35 cellular contexts compared by ENCODE assay signal in genomic region chr12:111103583-111103982, GRCh38.
"Had no signal": no experiment of that assay in that cellular context is flagged by ENCODE, and none has a peak within 500 bp of the region (broad histone marks: within the 10 kb centered on the region; RNA-seq: fewer than 3 reads in every experiment).

No MANE protein-coding gene starts in this region.

- H3K27ac ChIP-seq: adrenal gland, body of pancreas, epithelial cell of prostate, esophagus squamous epithelium, gastroesophageal sphincter, heart right ventricle, hepatocyte had no signal

- DNase-seq: activated CD4-positive, alpha-beta memory T cell treated with anti-CD3 and anti-CD28 coated beads for 36 hours; activated CD4-positive, alpha-beta T cell treated with anti-CD3 and anti-CD28 coated beads for 36 hours; activated CD4-positive, alpha-beta T cell treated with anti-CD3 and anti-CD28 coated beads, Interleukin-2, amount 10 ng/mL, durations not matched to agents 24 days and 14 days; activated CD4-positive, CD25-positive, alpha-beta regulatory T cell; activated CD4-positive, CD25-positive, alpha-beta regulatory T cell treated with anti-CD3 and anti-CD28 coated beads, Interleukin-2, amount 50 U/mL, for 72 hours; activated CD8-positive, alpha-beta memory T cell treated with anti-CD3 and anti-CD28 coated beads, Interleukin-2, amount 10 ng/mL, durations not matched to agents 7 days and 5 days; activated CD8-positive, alpha-beta memory T cell treated with anti-CD3 and anti-CD28 coated beads, Interleukin-2, amount 50 U/mL, for 4 hours; activated CD8-positive, alpha-beta T cell treated with anti-CD3 and anti-CD28 coated beads, Interleukin-2, amount 10 ng/mL, durations not matched to agents 7 days and 5 days; activated effector memory CD4-positive, alpha-beta T cell treated with anti-CD3 and anti-CD28 coated beads, Interleukin-2, amount 50 U/mL, for 16 hours; activated naive CD4-positive, alpha-beta T cell treated with anti-CD3 and anti-CD28 coated beads for 36 hours; activated naive CD8-positive, alpha-beta T cell treated with anti-CD3 and anti-CD28 coated beads for 36 hours; activated naive CD8-positive, alpha-beta T cell treated with anti-CD3 and anti-CD28 coated beads, Interleukin-2, amount 50 U/mL, for 24 hours; activated T-cell treated with anti-CD3 and anti-CD28 coated beads, Interleukin-2, amount 50 U/mL, for 1 hour; activated T-cell treated with anti-CD3 and anti-CD28 coated beads, Interleukin-2, amount 50 U/mL, for 48 hours; adrenal gland; amygdala; aorta; body of pancreas; caudate nucleus; cortex of kidney; dermis blood vessel endothelial cell; effector CD4-positive, alpha-beta T cell; effector memory CD8-positive, alpha-beta T cell; esophagus squamous epithelium; foreskin melanocyte; heart right ventricle had no signal

- H2AFZ ChIP-seq: hepatocyte had no signal

- FAIRE-seq: colon, endometrium, endothelial cell of umbilical vein had no signal

- H3K4me1 ChIP-seq: adrenal gland, body of pancreas, gastroesophageal sphincter, heart right ventricle had no signal

- H3K79me2 ChIP-seq: hepatocyte had no signal

- H3K27me3 ChIP-seq: adrenal gland, body of pancreas, hepatocyte had no signal

- H3K36me3 ChIP-seq: adrenal gland, esophagus squamous epithelium, gastroesophageal sphincter, heart right ventricle had no signal

- H3K36me3 Mint-ChIP-seq: activated CD4-positive, alpha-beta memory T cell treated with anti-CD3 and anti-CD28 coated beads for 36 hours; activated CD8-positive, alpha-beta memory T cell treated with anti-CD3 and anti-CD28 coated beads, Interleukin-2, amount 10 ng/mL, durations not matched to agents 7 days and 5 days; activated naive CD8-positive, alpha-beta T cell treated with anti-CD3 and anti-CD28 coated beads for 36 hours had no signal

- H3K27ac Mint-ChIP-seq: activated CD4-positive, alpha-beta memory T cell treated with anti-CD3 and anti-CD28 coated beads for 36 hours; activated CD4-positive, alpha-beta T cell treated with anti-CD3 and anti-CD28 coated beads for 36 hours; activated CD4-positive, alpha-beta T cell treated with anti-CD3 and anti-CD28 coated beads, Interleukin-2, amount 10 ng/mL, durations not matched to agents 24 days and 14 days; activated CD8-positive, alpha-beta memory T cell treated with anti-CD3 and anti-CD28 coated beads, Interleukin-2, amount 10 ng/mL, durations not matched to agents 7 days and 5 days; activated CD8-positive, alpha-beta T cell treated with anti-CD3 and anti-CD28 coated beads, Interleukin-2, amount 10 ng/mL, durations not matched to agents 7 days and 5 days; activated naive CD4-positive, alpha-beta T cell treated with anti-CD3 and anti-CD28 coated beads for 36 hours; activated naive CD4-positive, alpha-beta T cell treated with anti-CD3 and anti-CD28 coated beads, Interleukin-2, amount 50 U/mL, for 24 hours; activated naive CD8-positive, alpha-beta T cell treated with anti-CD3 and anti-CD28 coated beads for 36 hours; activated naive CD8-positive, alpha-beta T cell treated with anti-CD3 and anti-CD28 coated beads, Interleukin-2, amount 50 U/mL, for 24 hours; activated T-helper 1 cell treated with anti-CD3 and anti-CD28 coated beads, Interleukin-12 subunit alpha, Interleukin-12 subunit beta, Interleukin-2, Interleukin-4 antibody, amounts not matched to agents 30 ng/mL and 10 ng/mL and 1 ng/mL, durations not matched to agents 14 hours and 24 hours and 36 hours; activated T-helper 2 cell treated with anti-CD3 and anti-CD28 coated beads, Interferon-gamma antibody, Interleukin-2, Interleukin-4, amounts not matched to agents 10 μg/mL and 5 μg/mL and 100 μg/mL, durations not matched to agents 14 hours and 24 hours and 36 hours; effector memory CD8-positive, alpha-beta T cell had no signal

- ATAC-seq: activated CD4-positive, alpha-beta T cell treated with anti-CD3 and anti-CD28 coated beads for 36 hours; activated CD8-positive, alpha-beta memory T cell treated with anti-CD3 and anti-CD28 coated beads, Interleukin-2, amount 10 ng/mL, durations not matched to agents 7 days and 5 days; activated CD8-positive, alpha-beta T cell treated with anti-CD3 and anti-CD28 coated beads, Interleukin-2, amount 10 ng/mL, durations not matched to agents 7 days and 5 days; activated naive CD8-positive, alpha-beta T cell treated with anti-CD3 and anti-CD28 coated beads, Interleukin-2, amount 50 U/mL, for 24 hours; body of pancreas; effector memory CD8-positive, alpha-beta T cell; gastroesophageal sphincter; heart right ventricle had no signal

- H3K9me3 ChIP-seq: adrenal gland, body of pancreas had no signal

- H3K4me3 Mint-ChIP-seq: activated CD4-positive, alpha-beta memory T cell treated with anti-CD3 and anti-CD28 coated beads for 36 hours; activated CD4-positive, alpha-beta T cell treated with anti-CD3 and anti-CD28 coated beads for 36 hours; activated CD4-positive, alpha-beta T cell treated with anti-CD3 and anti-CD28 coated beads, Interleukin-2, amount 10 ng/mL, durations not matched to agents 24 days and 14 days; activated CD8-positive, alpha-beta memory T cell treated with anti-CD3 and anti-CD28 coated beads, Interleukin-2, amount 10 ng/mL, durations not matched to agents 7 days and 5 days; activated CD8-positive, alpha-beta T cell treated with anti-CD3 and anti-CD28 coated beads, Interleukin-2, amount 10 ng/mL, durations not matched to agents 7 days and 5 days; activated naive CD4-positive, alpha-beta T cell treated with anti-CD3 and anti-CD28 coated beads for 36 hours; activated naive CD4-positive, alpha-beta T cell treated with anti-CD3 and anti-CD28 coated beads, Interleukin-2, amount 50 U/mL, for 24 hours; activated naive CD8-positive, alpha-beta T cell treated with anti-CD3 and anti-CD28 coated beads for 36 hours; activated naive CD8-positive, alpha-beta T cell treated with anti-CD3 and anti-CD28 coated beads, Interleukin-2, amount 50 U/mL, for 24 hours; activated T-helper 1 cell treated with anti-CD3 and anti-CD28 coated beads, Interleukin-12 subunit alpha, Interleukin-12 subunit beta, Interleukin-2, Interleukin-4 antibody, amounts not matched to agents 30 ng/mL and 10 ng/mL and 1 ng/mL, durations not matched to agents 14 hours and 24 hours and 36 hours; effector memory CD8-positive, alpha-beta T cell had no signal

- H3K9me3 Mint-ChIP-seq: activated CD4-positive, alpha-beta memory T cell treated with anti-CD3 and anti-CD28 coated beads for 36 hours; activated CD4-positive, alpha-beta T cell treated with anti-CD3 and anti-CD28 coated beads, Interleukin-2, amount 10 ng/mL, durations not matched to agents 24 days and 14 days; activated naive CD4-positive, alpha-beta T cell treated with anti-CD3 and anti-CD28 coated beads, Interleukin-2, amount 50 U/mL, for 24 hours; activated naive CD8-positive, alpha-beta T cell treated with anti-CD3 and anti-CD28 coated beads, Interleukin-2, amount 50 U/mL, for 24 hours; activated T-helper 1 cell treated with anti-CD3 and anti-CD28 coated beads, Interleukin-12 subunit alpha, Interleukin-12 subunit beta, Interleukin-2, Interleukin-4 antibody, amounts not matched to agents 30 ng/mL and 10 ng/mL and 1 ng/mL, durations not matched to agents 14 hours and 24 hours and 36 hours; activated T-helper 2 cell treated with anti-CD3 and anti-CD28 coated beads, Interferon-gamma antibody, Interleukin-2, Interleukin-4, amounts not matched to agents 10 μg/mL and 5 μg/mL and 100 μg/mL, durations not matched to agents 14 hours and 24 hours and 36 hours; effector memory CD8-positive, alpha-beta T cell had no signal

- H3K4me3 ChIP-seq: adrenal gland, body of pancreas, esophagus squamous epithelium, gastroesophageal sphincter, heart right ventricle, hepatocyte had no signal

- H3K27me3 Mint-ChIP-seq: activated CD4-positive, alpha-beta T cell treated with anti-CD3 and anti-CD28 coated beads for 36 hours; activated naive CD4-positive, alpha-beta T cell treated with anti-CD3 and anti-CD28 coated beads, Interleukin-2, amount 50 U/mL, for 24 hours; activated naive CD8-positive, alpha-beta T cell treated with anti-CD3 and anti-CD28 coated beads for 36 hours; activated naive CD8-positive, alpha-beta T cell treated with anti-CD3 and anti-CD28 coated beads, Interleukin-2, amount 50 U/mL, for 24 hours had no signal

- H3K4me2 ChIP-seq: hepatocyte had no signal
